In genomic region chr11:131691558-131692041, GRCh38 we compare ENCODE assay signal across 7 cellular contexts.
DNase-seq lines count a peak whose midpoint lies in the region; ATAC-seq lines count a peak whose summit lies in the region.

No MANE protein-coding gene starts in this region.

- DNase-seq in G401 (ENCODE audit: low spot score) (peak; percentile 63), GM23248 (peak; percentile 76), RPMI8226 (peak; percentile 60), fibroblast of peridontal ligament (ENCODE audit: extremely low read depth) (peak; percentile 8)
- peak; percentile 46 for DNase-seq in stimulated activated CD4-positive, alpha-beta T cell treated with anti-CD3 and anti-CD28 coated beads, Interleukin-1b, Interleukin-23, amount 100 ng/mL, for 48 hours

- H4K20me1 ChIP-seq in GM23248 (ENCODE audit: insufficient read depth): no peaks in the 10 kb centered on the region

- no peaks in the 10 kb centered on the region for H3F3A ChIP-seq in GM23248 (ENCODE audit: insufficient read depth)

- WGBS in GM23248 (ENCODE audit: low coverage in 1 of 2, low lambda C conversion rate in 2 of 2, missing lambda C conversion rate in 2 of 2), 2 experiments: 10 to 13% methylated on average over 31 to 32 of the region's 32 CpGs

- 0 out of 2 replicates have a peak overlapping the region, but pooled peaks have one; percentile 25 for H3K4me3 ChIP-seq in GM23248

- H3K9me3 ChIP-seq in GM23248 (ENCODE audit: low read depth): no peaks in the 10 kb centered on the region

- no peaks in the 10 kb centered on the region for H3K4me1 ChIP-seq in GM23248 (ENCODE audit: insufficient read depth)

- H3K9ac ChIP-seq in GM23248: no peak overlapping the region

- in situ Hi-C loops in G401 (cut with HindIII; ENCODE audit: low sequenced_read_pairs) (no loop called here), GM23248 (cut with MboI) (no loop called here)

- H3K36me3 ChIP-seq in GM23248 (ENCODE audit: low read depth): no peaks in the 10 kb centered on the region

- no peaks in the 10 kb centered on the region for H3K79me2 ChIP-seq in GM23248 (ENCODE audit: insufficient read depth)

- no peak overlapping the region for H3K27ac ChIP-seq in GM23248

- H3K9me2 ChIP-seq in GM23248 (ENCODE audit: insufficient read depth): no peaks in the 10 kb centered on the region

- 0 out of 2 replicates have a peak overlapping the region, but pooled peaks have one; percentile 4 for H2AFZ ChIP-seq in GM23248

- peak overlapping the region; percentile 58 for H3K4me2 ChIP-seq in GM23248 (ENCODE audit: unreplicated experiment)

- ATAC-seq in GM19328 (IDR thresholded peaks at IDR 0.05; ENCODE audit: unreplicated experiment) (no peak), GM19023 (IDR thresholded peaks at IDR 0.05; ENCODE audit: unreplicated experiment) (no peak)

- H3K27me3 ChIP-seq in GM23248 (replicated peaks; ENCODE audit: insufficient read depth): no peaks in the 10 kb centered on the region

Comparison
In these comparisons a context has a peak if more than half of its experiments do, and no peak if none do; other contexts are left out.
1. DNase-seq: peak in every context shown above with its lines; median percentile 76 in GM23248; 63 in G401; 60 in RPMI8226; 46 in stimulated activated CD4-positive, alpha-beta T cell treated with anti-CD3 and anti-CD28 coated beads, Interleukin-1b, Interleukin-23, amount 100 ng/mL, for 48 hours; 8 in fibroblast of peridontal ligament.